8 cellular contexts compared by ENCODE assay signal in the genomic region with DNA sequence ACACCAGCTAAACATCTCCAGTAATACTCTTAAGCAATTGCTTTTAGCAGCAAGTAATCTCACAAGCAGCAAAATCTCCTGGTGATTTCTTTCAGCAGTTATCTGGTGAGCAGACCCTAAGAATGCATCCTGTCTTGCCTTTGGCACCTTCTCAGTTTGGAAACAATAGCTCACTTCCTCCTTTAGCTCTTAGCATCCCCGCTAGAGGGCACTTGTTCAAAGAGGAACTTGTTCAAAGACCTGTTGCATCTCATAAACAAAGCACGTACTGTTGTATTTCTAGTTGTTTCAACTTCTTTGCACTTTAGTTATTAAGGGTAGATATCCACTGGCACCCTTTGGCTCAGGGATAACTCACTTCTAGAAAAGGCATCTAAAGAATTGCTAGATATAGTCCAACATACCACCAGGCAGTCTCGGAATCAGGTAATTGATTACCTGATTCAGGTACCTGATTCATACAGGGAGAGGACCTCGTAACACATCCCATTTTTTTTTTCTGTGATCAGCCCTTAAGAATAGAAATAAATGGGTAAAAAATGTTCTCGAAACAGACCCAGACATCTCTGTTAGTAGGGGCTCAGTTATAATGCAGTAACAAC.
DNase-seq lines count a peak whose midpoint lies in the region; ATAC-seq and TF ChIP-seq lines count a peak whose summit lies in the region.

No MANE protein-coding gene starts in this region.

- CTCF ChIA-PET in activated CD8-positive, alpha-beta memory T cell treated with anti-CD3 and anti-CD28 coated beads, Interleukin-2, amount 10 ng/mL, durations not matched to agents 7 days and 5 days (lab: Charles Lee), result interaction anchor here (0.7 to 2.9 kb wide), 28 partner anchors 8 to 334 kb away, joined by 3 to 17 read pairs (median 4); no protein-coding TSS in a partner anchor

- H3K4me1 Mint-ChIP-seq in activated CD8-positive, alpha-beta memory T cell treated with anti-CD3 and anti-CD28 coated beads, Interleukin-2, amount 10 ng/mL, durations not matched to agents 7 days and 5 days, result peaks cover 14% of the 10 kb centered on the region

- no peak for TF ChIP-seq EP300 in upper lobe of left lung (IDR thresholded peaks at IDR 0.05)

- no peak overlapping the region for H3K27ac Mint-ChIP-seq in activated CD8-positive, alpha-beta memory T cell treated with anti-CD3 and anti-CD28 coated beads, Interleukin-2, amount 10 ng/mL, durations not matched to agents 7 days and 5 days

- H3K36me3 ChIP-seq in RWPE2 (ENCODE audit: low read depth) (no peaks in the 10 kb centered on the region), lower lobe of right lung (no peaks in the 10 kb centered on the region), upper lobe of left lung (no peaks in the 10 kb centered on the region)

- intact Hi-C loops in lower lobe of right lung (cut with DNase I), result no loop called here

- H3K27me3 ChIP-seq in HL-60 (ENCODE audit: insufficient read depth, poor library complexity, severe bottlenecking) (no peaks in the 10 kb centered on the region), RWPE2 (ENCODE audit: insufficient read depth, poor library complexity, severe bottlenecking) (no peaks in the 10 kb centered on the region), lower lobe of right lung (ENCODE audit: low read depth) (no peaks in the 10 kb centered on the region), upper lobe of left lung (no peaks in the 10 kb centered on the region)

- H3K9me3 Mint-ChIP-seq in activated CD8-positive, alpha-beta memory T cell treated with anti-CD3 and anti-CD28 coated beads, Interleukin-2, amount 10 ng/mL, durations not matched to agents 7 days and 5 days (ENCODE audit: low read depth), result peaks cover 4% of the 10 kb centered on the region

- peak; percentile 72 for DNase-seq in activated CD8-positive, alpha-beta memory T cell treated with anti-CD3 and anti-CD28 coated beads, Interleukin-2, amount 10 ng/mL, durations not matched to agents 7 days and 5 days
- DNase-seq in activated CD8-positive, alpha-beta memory T cell treated with anti-CD3 and anti-CD28 coated beads for 24 hours, result no peak
- peak; percentile 2 to 65 for DNase-seq in HL-60 (ENCODE audit: low read depth in 1 of 2, low spot score in 1 of 2)
- no peak for DNase-seq in RWPE2 (ENCODE audit: low spot score)
- DNase-seq in choroid plexus epithelial cell (ENCODE audit: low read depth), result peak; percentile 82
- DNase-seq in lower lobe of right lung, result no peak
- DNase-seq in upper lobe of left lung, result peak in 1 of 2 donors; percentile 37

- H3K4me3 ChIP-seq in HL-60 (replicated peaks; ENCODE audit: insufficient read depth, low read length) (no peak overlapping the region), RWPE2 (ENCODE audit: severe bottlenecking) (no peak overlapping the region), choroid plexus epithelial cell (ENCODE audit: low read depth, low read length) (no peak overlapping the region), lower lobe of right lung (no peak overlapping the region), upper lobe of left lung (no peak overlapping the region)

- 51 to 52% methylated on average over 5 of the region's 5 CpGs for WGBS in upper lobe of left lung, 2 donors

- H3K9me3 ChIP-seq in RWPE2 (ENCODE audit: severe bottlenecking), result no peaks in the 10 kb centered on the region
- H3K9me3 ChIP-seq in lower lobe of right lung, result no peaks in the 10 kb centered on the region
- H3K9me3 ChIP-seq in upper lobe of left lung, result peaks cover 0 to 3% (median 0%) of the 10 kb centered on the region in 4 donors

- peaks cover 1% of the 10 kb centered on the region for H3K36me3 Mint-ChIP-seq in activated CD8-positive, alpha-beta memory T cell treated with anti-CD3 and anti-CD28 coated beads, Interleukin-2, amount 10 ng/mL, durations not matched to agents 7 days and 5 days

- peak; percentile 92 for ATAC-seq in activated CD8-positive, alpha-beta memory T cell treated with anti-CD3 and anti-CD28 coated beads, Interleukin-2, amount 10 ng/mL, durations not matched to agents 7 days and 5 days
- ATAC-seq in GM21528 (IDR thresholded peaks at IDR 0.05; ENCODE audit: low FRiP score, unreplicated experiment) (peak; percentile 88), RWPE2 (ENCODE audit: low read depth) (peak; percentile 77), lower lobe of right lung (peak; percentile 78 to 88), upper lobe of left lung (ENCODE audit: low FRiP score in 2 of 2) (peak; percentile 61 to 78)

- peaks cover 50% of the 10 kb centered on the region for H3K27me3 Mint-ChIP-seq in activated CD8-positive, alpha-beta memory T cell treated with anti-CD3 and anti-CD28 coated beads, Interleukin-2, amount 10 ng/mL, durations not matched to agents 7 days and 5 days

- H3K4me1 ChIP-seq in RWPE2 (ENCODE audit: insufficient read depth, poor library complexity, severe bottlenecking) (no peaks in the 10 kb centered on the region), lower lobe of right lung (no peaks in the 10 kb centered on the region), upper lobe of left lung (no peaks in the 10 kb centered on the region)

- TF ChIP-seq CTCF in HL-60 (IDR thresholded peaks at IDR 0.05; ENCODE audit: insufficient read depth, low read length) (peak; percentile 69), RWPE2 (IDR thresholded peaks at IDR 0.05; ENCODE audit: poor library complexity, severe bottlenecking) (peak; percentile 88), choroid plexus epithelial cell (conservative IDR thresholded peaks at IDR 0.05; ENCODE audit: low read depth, low read length) (peak; percentile 85), lower lobe of right lung (IDR thresholded peaks at IDR 0.05) (peak; percentile 74), upper lobe of left lung (IDR thresholded peaks at IDR 0.05) (peak; percentile 43 to 64 (median 50))

- no peak for TF ChIP-seq POLR2A in upper lobe of left lung (IDR thresholded peaks at IDR 0.05)

- no peak overlapping the region for H3K27ac ChIP-seq in HL-60 (replicated peaks)
- no peak overlapping the region for H3K27ac ChIP-seq in RWPE2 (ENCODE audit: poor library complexity, severe bottlenecking)
- no peak overlapping the region for H3K27ac ChIP-seq in lower lobe of right lung
- no peak overlapping the region for H3K27ac ChIP-seq in upper lobe of left lung

- no peak overlapping the region for H3K4me3 Mint-ChIP-seq in activated CD8-positive, alpha-beta memory T cell treated with anti-CD3 and anti-CD28 coated beads, Interleukin-2, amount 10 ng/mL, durations not matched to agents 7 days and 5 days

Comparison
In these comparisons a context has a peak if more than half of its experiments do, and no peak if none do; other contexts are left out.
1. DNase-seq: peak in activated CD8-positive, alpha-beta memory T cell treated with anti-CD3 and anti-CD28 coated beads, Interleukin-2, amount 10 ng/mL, durations not matched to agents 7 days and 5 days (single experiment), HL-60 (2 of 2) and choroid plexus epithelial cell (single experiment); none in activated CD8-positive, alpha-beta memory T cell treated with anti-CD3 and anti-CD28 coated beads for 24 hours (single experiment), RWPE2 (single experiment) and lower lobe of right lung (single experiment).
2. Peak in every context shown above with its lines, with median percentiles within 50 percentile points of each other: ATAC-seq and CTCF ChIP-seq.